ENCODE assay signal across 14 cellular contexts in genomic region chr12:130632582-130633174, GRCh38.
DNase-seq lines count a peak whose midpoint lies in the region; ATAC-seq and TF ChIP-seq lines count a peak whose summit lies in the region.
"Had no signal": no experiment of that assay in that cellular context is flagged by ENCODE, and none has a peak within 500 bp of the region (broad histone marks: within the 10 kb centered on the region; RNA-seq: fewer than 3 reads in every experiment).

No MANE protein-coding gene starts in this region.

- peak overlapping the region; percentile 61 for H3K4me3 Mint-ChIP-seq in Calu3 (ENCODE audit: low read depth, unreplicated experiment)
- no peak overlapping the region for H3K4me3 Mint-ChIP-seq in Caco-2 (ENCODE audit: unreplicated experiment)
- H3K4me3 Mint-ChIP-seq: activated CD8-positive, alpha-beta T cell treated with anti-CD3 and anti-CD28 coated beads, Interleukin-2, amount 10 ng/mL, durations not matched to agents 7 days and 5 days; naive B cell had no signal

- DNase-seq in Calu3 (no peak), NCI-H1417 (lab: John Stamatoyannopoulos, UW) (peak; percentile 66 to 90 (median 66)), NCI-H524 (lab: John Stamatoyannopoulos, UW) (peak; percentile 57 to 74), hepatocyte (ENCODE audit: low spot score) (no peak), Caco-2 (no peak), mesenteric fat pad (ENCODE audit: low spot score) (no peak), GM13977 (ENCODE audit: low spot score) (no peak)
- DNase-seq: activated CD8-positive, alpha-beta T cell treated with anti-CD3 and anti-CD28 coated beads, Interleukin-2, amount 10 ng/mL, durations not matched to agents 7 days and 5 days; adrenal gland; cerebellar nuclear complex; foreskin fibroblast; naive B cell; NCI-H226 had no signal

- no peaks in the 10 kb centered on the region for H3K4me1 Mint-ChIP-seq in Calu3 (ENCODE audit: low read depth, unreplicated experiment)
- H3K4me1 Mint-ChIP-seq in Caco-2 (ENCODE audit: low read depth, unreplicated experiment), result peaks cover 7% of the 10 kb centered on the region
- H3K4me1 Mint-ChIP-seq: naive B cell had no signal

- no peaks in the 10 kb centered on the region for H3K79me2 ChIP-seq in hepatocyte

- no peak for ATAC-seq in HG03442 (IDR thresholded peaks at IDR 0.05; ENCODE audit: unreplicated experiment)
- ATAC-seq: activated CD8-positive, alpha-beta T cell treated with anti-CD3 and anti-CD28 coated beads, Interleukin-2, amount 10 ng/mL, durations not matched to agents 7 days and 5 days had no signal

- WGBS in hepatocyte (ENCODE audit: low lambda C conversion rate, missing lambda C conversion rate), result 63% methylated on average over 11 of the region's 11 CpGs

- H2AFZ ChIP-seq in hepatocyte, result no peak overlapping the region

- in situ Hi-C loops in GM13977 (cut with MboI; ENCODE audit: low pct_unique_long_range_greater_than_20kb, low sequenced_read_pairs, unreplicated experiment), result no loop called here

- H3K4me3 ChIP-seq in hepatocyte, result no peak overlapping the region
- H3K4me3 ChIP-seq in Caco-2 (ENCODE audit: low read depth, low read length), result no peak overlapping the region
- H3K4me3 ChIP-seq: adrenal gland had no signal

- CTCF ChIA-PET in Calu3 (lab: Charles Lee), result no interaction called here
- CTCF ChIA-PET in Caco-2 (lab: Charles Lee), result no interaction called here

- POLR2A ChIA-PET in Caco-2 (lab: Charles Lee), result no interaction called here

- no peaks in the 10 kb centered on the region for H3K4me1 ChIP-seq in hepatocyte (ENCODE audit: insufficient read depth)
- peaks cover 5% of the 10 kb centered on the region; the same call in 1 of the 2 replicates for H3K4me1 ChIP-seq in Caco-2
- H3K4me1 ChIP-seq: adrenal gland had no signal

- TF ChIP-seq CTCF in Calu3 (IDR thresholded peaks at IDR 0.05; ENCODE audit: unreplicated experiment) (no peak), hepatocyte (IDR thresholded peaks at IDR 0.05; ENCODE audit: poor library complexity) (no peak), Caco-2 (IDR thresholded peaks at IDR 0.05; ENCODE audit: insufficient read depth in 1 of 2, low read depth in 1 of 2, low read length in 1 of 2, severe bottlenecking in 1 of 2, unreplicated experiment in 1 of 2) (no peak), GM13977 (IDR thresholded peaks at IDR 0.05; ENCODE audit: extremely low read depth, insufficient read depth, missing control alignments) (no peak)

- H3K27me3 Mint-ChIP-seq in Calu3 (ENCODE audit: unreplicated experiment) (no peaks in the 10 kb centered on the region), Caco-2 (ENCODE audit: insufficient read depth, unreplicated experiment) (peaks cover 6% of the 10 kb centered on the region)

- H3K36me3 Mint-ChIP-seq in Calu3 (ENCODE audit: insufficient read depth, unreplicated experiment) (peaks cover 8% of the 10 kb centered on the region), Caco-2 (ENCODE audit: insufficient read depth, unreplicated experiment) (no peaks in the 10 kb centered on the region)
- H3K36me3 Mint-ChIP-seq: naive B cell had no signal

- intact Hi-C loops in Calu3 (cut with micrococcal nuclease; ENCODE audit: unreplicated experiment) (no loop called here), Caco-2 (cut with micrococcal nuclease; ENCODE audit: unreplicated experiment) (no loop called here)

- H3K27ac ChIP-seq in hepatocyte, result no peak overlapping the region

- no peaks in the 10 kb centered on the region for H3K9me2 ChIP-seq in hepatocyte (replicated peaks; ENCODE audit: insufficient read depth)

- H3K9me3 Mint-ChIP-seq in Calu3 (ENCODE audit: low read depth, unreplicated experiment), result peaks cover 18% of the 10 kb centered on the region
- no peaks in the 10 kb centered on the region for H3K9me3 Mint-ChIP-seq in Caco-2 (ENCODE audit: unreplicated experiment)

- H3K36me3 ChIP-seq in hepatocyte (replicated peaks; ENCODE audit: insufficient read depth, low read depth), result no peaks in the 10 kb centered on the region
- no peaks in the 10 kb centered on the region for H3K36me3 ChIP-seq in Caco-2 (ENCODE audit: control insufficient read depth, insufficient read depth, low read length)
- H3K36me3 ChIP-seq: adrenal gland had no signal

- H3K27me3 ChIP-seq in hepatocyte (no peaks in the 10 kb centered on the region), Caco-2 (replicated peaks; ENCODE audit: control insufficient read depth, insufficient read depth, low read length) (no peaks in the 10 kb centered on the region)
- H3K27me3 ChIP-seq: adrenal gland had no signal

- H3K27ac Mint-ChIP-seq in Calu3 (ENCODE audit: unreplicated experiment) (no peak overlapping the region), Caco-2 (ENCODE audit: unreplicated experiment) (no peak overlapping the region)
- H3K27ac Mint-ChIP-seq: activated CD8-positive, alpha-beta T cell treated with anti-CD3 and anti-CD28 coated beads, Interleukin-2, amount 10 ng/mL, durations not matched to agents 7 days and 5 days; naive B cell had no signal

- BruUV-seq in Calu3 (replicated peaks; lab: Mats Ljungman, UMichigan) (no TSS peak), Caco-2 (replicated peaks; lab: Mats Ljungman, UMichigan) (no TSS peak)

- peak overlapping the region; percentile 33 for H3K4me2 ChIP-seq in hepatocyte

- no peaks in the 10 kb centered on the region for H3K9me3 ChIP-seq in hepatocyte (ENCODE audit: low read depth)
- no peaks in the 10 kb centered on the region for H3K9me3 ChIP-seq in Caco-2
- H3K9me3 ChIP-seq: adrenal gland had no signal

- no peaks in the 10 kb centered on the region for H4K20me1 ChIP-seq in hepatocyte (ENCODE audit: insufficient read depth, poor library complexity, severe bottlenecking)

Comparison
In these comparisons a context has a peak if more than half of its experiments do, and no peak if none do; other contexts are left out.
1. DNase-seq: peak in NCI-H1417 (3 of 3) and NCI-H524 (2 of 2); none in Calu3 (single experiment), hepatocyte (single experiment), Caco-2 (0 of 2), mesenteric fat pad (single experiment) and GM13977 (single experiment).